Comparison of ENCODE assay signal across 1 cellular context in genomic region chrX:37487271-37487670, GRCh38.
TF ChIP-seq lines count a peak whose summit lies in the region.

No MANE protein-coding gene starts in this region.

TF ChIP-seq in HepG2, 621 proteins besides CTCF, POLR2A, EP300 and RAD21 (continued from another document):
- TF ChIP-seq USF2 (IDR thresholded peaks at IDR 0.05; ENCODE audit: low read depth, low read length) (no peak), USF2 (CRISPR knock-in tag; IDR thresholded peaks at IDR 0.05; ENCODE audit: borderline replicate concordance) (no peak), ZNF761 (CRISPR knock-in tag; conservative IDR thresholded peaks at IDR 0.05) (no peak), HINFP (CRISPR knock-in tag; IDR thresholded peaks at IDR 0.05; ENCODE audit: low read depth) (no peak), ZNF263 (CRISPR knock-in tag; IDR thresholded peaks at IDR 0.05) (no peak), HOMEZ (CRISPR knock-in tag; IDR thresholded peaks at IDR 0.05; ENCODE audit: low read depth) (no peak), FOXA3 (CRISPR knock-in tag; IDR thresholded peaks at IDR 0.05) (peak; percentile 50), ZC3H13 (CRISPR knock-in tag; IDR thresholded peaks at IDR 0.05) (no peak), FOXA1 (IDR thresholded peaks at IDR 0.05) (no peak), FOXA1 (CRISPR knock-in tag; IDR thresholded peaks at IDR 0.05) (peak; percentile 52; the same call in 1 of the 2 replicates)
TF ChIP-seq in HepG2: peak in this region for 5.
